In genomic region chr7:20560325-20561180, GRCh38 we compare ENCODE assay signal across 1 cellular context.
TF ChIP-seq lines count a peak whose summit lies in the region.

No MANE protein-coding gene starts in this region.

TF ChIP-seq in HepG2, 621 proteins besides CTCF, POLR2A, EP300 and RAD21 (continued from another document and continues in another):
- TF ChIP-seq ZNF589 (CRISPR knock-in tag; conservative IDR thresholded peaks at IDR 0.05), result no peak
- TF ChIP-seq ZUFSP (CRISPR knock-in tag; IDR thresholded peaks at IDR 0.05; ENCODE audit: borderline replicate concordance), result no peak
- TF ChIP-seq MTF2 (CRISPR knock-in tag; IDR thresholded peaks at IDR 0.05; ENCODE audit: borderline replicate concordance), result no peak
- TF ChIP-seq ARID2 (CRISPR knock-in tag; IDR thresholded peaks at IDR 0.05; ENCODE audit: borderline replicate concordance), result no peak
- TF ChIP-seq HOXD1 (CRISPR knock-in tag; IDR thresholded peaks at IDR 0.05), result no peak
- TF ChIP-seq ZNF878 (CRISPR knock-in tag; IDR thresholded peaks at IDR 0.05), result no peak
- no peak for TF ChIP-seq TIGD3 (CRISPR knock-in tag; IDR thresholded peaks at IDR 0.05; ENCODE audit: borderline replicate concordance)
- TF ChIP-seq, protein P1, sequence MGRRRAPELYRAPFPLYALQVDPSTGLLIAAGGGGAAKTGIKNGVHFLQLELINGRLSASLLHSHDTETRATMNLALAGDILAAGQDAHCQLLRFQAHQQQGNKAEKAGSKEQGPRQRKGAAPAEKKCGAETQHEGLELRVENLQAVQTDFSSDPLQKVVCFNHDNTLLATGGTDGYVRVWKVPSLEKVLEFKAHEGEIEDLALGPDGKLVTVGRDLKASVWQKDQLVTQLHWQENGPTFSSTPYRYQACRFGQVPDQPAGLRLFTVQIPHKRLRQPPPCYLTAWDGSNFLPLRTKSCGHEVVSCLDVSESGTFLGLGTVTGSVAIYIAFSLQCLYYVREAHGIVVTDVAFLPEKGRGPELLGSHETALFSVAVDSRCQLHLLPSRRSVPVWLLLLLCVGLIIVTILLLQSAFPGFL (CRISPR knock-in tag; IDR thresholded peaks at IDR 0.05), result no peak
- no peak for TF ChIP-seq PTBP1 (IDR thresholded peaks at IDR 0.05; ENCODE audit: low read depth, low read length, poor library complexity, severe bottlenecking)
- no peak for TF ChIP-seq ZNF251 (CRISPR knock-in tag; IDR thresholded peaks at IDR 0.05)
- TF ChIP-seq ZNF274 (CRISPR knock-in tag; IDR thresholded peaks at IDR 0.05), result no peak
- TF ChIP-seq, protein P2, sequence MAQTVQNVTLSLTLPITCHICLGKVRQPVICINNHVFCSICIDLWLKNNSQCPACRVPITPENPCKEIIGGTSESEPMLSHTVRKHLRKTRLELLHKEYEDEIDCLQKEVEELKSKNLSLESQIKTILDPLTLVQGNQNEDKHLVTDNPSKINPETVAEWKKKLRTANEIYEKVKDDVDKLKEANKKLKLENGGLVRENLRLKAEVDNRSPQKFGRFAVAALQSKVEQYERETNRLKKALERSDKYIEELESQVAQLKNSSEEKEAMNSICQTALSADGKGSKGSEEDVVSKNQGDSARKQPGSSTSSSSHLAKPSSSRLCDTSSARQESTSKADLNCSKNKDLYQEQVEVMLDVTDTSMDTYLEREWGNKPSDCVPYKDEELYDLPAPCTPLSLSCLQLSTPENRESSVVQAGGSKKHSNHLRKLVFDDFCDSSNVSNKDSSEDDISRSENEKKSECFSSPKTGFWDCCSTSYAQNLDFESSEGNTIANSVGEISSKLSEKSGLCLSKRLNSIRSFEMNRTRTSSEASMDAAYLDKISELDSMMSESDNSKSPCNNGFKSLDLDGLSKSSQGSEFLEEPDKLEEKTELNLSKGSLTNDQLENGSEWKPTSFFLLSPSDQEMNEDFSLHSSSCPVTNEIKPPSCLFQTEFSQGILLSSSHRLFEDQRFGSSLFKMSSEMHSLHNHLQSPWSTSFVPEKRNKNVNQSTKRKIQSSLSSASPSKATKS (CRISPR knock-in tag; IDR thresholded peaks at IDR 0.05), result no peak
- no peak for TF ChIP-seq ZNF782 (CRISPR knock-in tag; IDR thresholded peaks at IDR 0.05; ENCODE audit: borderline replicate concordance)
- no peak for TF ChIP-seq KAT7 (CRISPR knock-in tag; IDR thresholded peaks at IDR 0.05; ENCODE audit: borderline replicate concordance)
- no peak for TF ChIP-seq SCMH1 (CRISPR knock-in tag; IDR thresholded peaks at IDR 0.05; ENCODE audit: borderline replicate concordance)
- TF ChIP-seq, protein P3, sequence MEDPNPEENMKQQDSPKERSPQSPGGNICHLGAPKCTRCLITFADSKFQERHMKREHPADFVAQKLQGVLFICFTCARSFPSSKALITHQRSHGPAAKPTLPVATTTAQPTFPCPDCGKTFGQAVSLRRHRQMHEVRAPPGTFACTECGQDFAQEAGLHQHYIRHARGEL (CRISPR knock-in tag; IDR thresholded peaks at IDR 0.05), result no peak
- TF ChIP-seq CEBPB (IDR thresholded peaks at IDR 0.05; ENCODE audit: borderline replicate concordance, low read depth, low read length), result no peak
- TF ChIP-seq CENPX (CRISPR knock-in tag; IDR thresholded peaks at IDR 0.05), result no peak
- TF ChIP-seq SIX4 (CRISPR knock-in tag; IDR thresholded peaks at IDR 0.05), result no peak
- TF ChIP-seq, protein P4, sequence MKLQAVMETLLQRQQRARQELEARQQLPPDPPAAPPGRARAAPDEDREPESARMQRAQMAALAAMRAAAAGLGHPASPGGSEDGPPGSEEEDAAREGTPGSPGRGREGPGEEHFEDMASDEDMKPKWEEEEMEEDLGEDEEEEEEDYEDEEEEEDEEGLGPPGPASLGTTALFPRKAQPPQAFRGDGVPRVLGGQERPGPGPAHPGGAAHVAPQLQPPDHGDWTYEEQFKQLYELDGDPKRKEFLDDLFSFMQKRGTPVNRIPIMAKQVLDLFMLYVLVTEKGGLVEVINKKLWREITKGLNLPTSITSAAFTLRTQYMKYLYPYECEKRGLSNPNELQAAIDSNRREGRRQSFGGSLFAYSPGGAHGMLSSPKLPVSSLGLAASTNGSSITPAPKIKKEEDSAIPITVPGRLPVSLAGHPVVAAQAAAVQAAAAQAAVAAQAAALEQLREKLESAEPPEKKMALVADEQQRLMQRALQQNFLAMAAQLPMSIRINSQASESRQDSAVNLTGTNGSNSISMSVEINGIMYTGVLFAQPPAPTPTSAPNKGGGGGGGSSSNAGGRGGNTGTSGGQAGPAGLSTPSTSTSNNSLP (IDR thresholded peaks at IDR 0.05; ENCODE audit: low read depth, low read length), result no peak
- no peak for TF ChIP-seq MZF1 (CRISPR knock-in tag; IDR thresholded peaks at IDR 0.05; ENCODE audit: borderline replicate concordance)
- no peak for TF ChIP-seq SOX13 (IDR thresholded peaks at IDR 0.05)
- TF ChIP-seq SOX13 (CRISPR knock-in tag; conservative IDR thresholded peaks at IDR 0.05 in 1 of 2, IDR thresholded peaks at IDR 0.05 in 1 of 2), result no peak
- no peak for TF ChIP-seq ZBTB7B (CRISPR knock-in tag; IDR thresholded peaks at IDR 0.05)
- TF ChIP-seq SMAD1 (CRISPR knock-in tag; IDR thresholded peaks at IDR 0.05; ENCODE audit: borderline replicate concordance, low read depth), result no peak
- TF ChIP-seq FOSL1 (CRISPR knock-in tag; IDR thresholded peaks at IDR 0.05; ENCODE audit: borderline replicate concordance), result no peak
- no peak for TF ChIP-seq ZNF225 (CRISPR knock-in tag; IDR thresholded peaks at IDR 0.05)
- TF ChIP-seq ZNF44 (CRISPR knock-in tag; IDR thresholded peaks at IDR 0.05), result no peak
- TF ChIP-seq TARDBP (CRISPR knock-in tag; IDR thresholded peaks at IDR 0.05), result no peak
- TF ChIP-seq SRF (IDR thresholded peaks at IDR 0.05; ENCODE audit: low read depth, low read length), result no peak
- peak; percentile 53; the same call in 1 of the 2 replicates for TF ChIP-seq TFAP4 (IDR thresholded peaks at IDR 0.05; ENCODE audit: borderline replicate concordance, low read depth)
- no peak for TF ChIP-seq STAT5B (CRISPR knock-in tag; IDR thresholded peaks at IDR 0.05)
- TF ChIP-seq, protein P5, sequence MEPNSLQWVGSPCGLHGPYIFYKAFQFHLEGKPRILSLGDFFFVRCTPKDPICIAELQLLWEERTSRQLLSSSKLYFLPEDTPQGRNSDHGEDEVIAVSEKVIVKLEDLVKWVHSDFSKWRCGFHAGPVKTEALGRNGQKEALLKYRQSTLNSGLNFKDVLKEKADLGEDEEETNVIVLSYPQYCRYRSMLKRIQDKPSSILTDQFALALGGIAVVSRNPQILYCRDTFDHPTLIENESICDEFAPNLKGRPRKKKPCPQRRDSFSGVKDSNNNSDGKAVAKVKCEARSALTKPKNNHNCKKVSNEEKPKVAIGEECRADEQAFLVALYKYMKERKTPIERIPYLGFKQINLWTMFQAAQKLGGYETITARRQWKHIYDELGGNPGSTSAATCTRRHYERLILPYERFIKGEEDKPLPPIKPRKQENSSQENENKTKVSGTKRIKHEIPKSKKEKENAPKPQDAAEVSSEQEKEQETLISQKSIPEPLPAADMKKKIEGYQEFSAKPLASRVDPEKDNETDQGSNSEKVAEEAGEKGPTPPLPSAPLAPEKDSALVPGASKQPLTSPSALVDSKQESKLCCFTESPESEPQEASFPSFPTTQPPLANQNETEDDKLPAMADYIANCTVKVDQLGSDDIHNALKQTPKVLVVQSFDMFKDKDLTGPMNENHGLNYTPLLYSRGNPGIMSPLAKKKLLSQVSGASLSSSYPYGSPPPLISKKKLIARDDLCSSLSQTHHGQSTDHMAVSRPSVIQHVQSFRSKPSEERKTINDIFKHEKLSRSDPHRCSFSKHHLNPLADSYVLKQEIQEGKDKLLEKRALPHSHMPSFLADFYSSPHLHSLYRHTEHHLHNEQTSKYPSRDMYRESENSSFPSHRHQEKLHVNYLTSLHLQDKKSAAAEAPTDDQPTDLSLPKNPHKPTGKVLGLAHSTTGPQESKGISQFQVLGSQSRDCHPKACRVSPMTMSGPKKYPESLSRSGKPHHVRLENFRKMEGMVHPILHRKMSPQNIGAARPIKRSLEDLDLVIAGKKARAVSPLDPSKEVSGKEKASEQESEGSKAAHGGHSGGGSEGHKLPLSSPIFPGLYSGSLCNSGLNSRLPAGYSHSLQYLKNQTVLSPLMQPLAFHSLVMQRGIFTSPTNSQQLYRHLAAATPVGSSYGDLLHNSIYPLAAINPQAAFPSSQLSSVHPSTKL (CRISPR knock-in tag; IDR thresholded peaks at IDR 0.05), result 0 out of 2 replicates have a peak, but pooled peaks have one; percentile 25
- TF ChIP-seq EZH2 (conservative IDR thresholded peaks at IDR 0.05; ENCODE audit: low read depth, low read length), result no peak
- no peak for TF ChIP-seq ZNF619 (CRISPR knock-in tag; IDR thresholded peaks at IDR 0.05)
- TF ChIP-seq ZBTB7A (CRISPR knock-in tag; IDR thresholded peaks at IDR 0.05), result no peak
- no peak for TF ChIP-seq WIZ (CRISPR knock-in tag; IDR thresholded peaks at IDR 0.05)
- no peak for TF ChIP-seq ZNF615 (CRISPR knock-in tag; IDR thresholded peaks at IDR 0.05; ENCODE audit: borderline replicate concordance)
- no peak for TF ChIP-seq ZNF629 (CRISPR knock-in tag; conservative IDR thresholded peaks at IDR 0.05)
- TF ChIP-seq REXO4 (CRISPR knock-in tag; IDR thresholded peaks at IDR 0.05; ENCODE audit: borderline replicate concordance), result no peak
- TF ChIP-seq ZNF510 (CRISPR knock-in tag; IDR thresholded peaks at IDR 0.05; ENCODE audit: low read depth), result no peak
- TF ChIP-seq EHMT2 (IDR thresholded peaks at IDR 0.05; ENCODE audit: borderline replicate concordance, low read depth, low read length), result no peak
- no peak for TF ChIP-seq TCF7 (IDR thresholded peaks at IDR 0.05; ENCODE audit: low read depth)
- TF ChIP-seq MED8 (CRISPR knock-in tag; IDR thresholded peaks at IDR 0.05; ENCODE audit: insufficient replicate concordance), result no peak
- TF ChIP-seq ZNF563 (CRISPR knock-in tag; IDR thresholded peaks at IDR 0.05), result no peak
- TF ChIP-seq ZNF335 (CRISPR knock-in tag; IDR thresholded peaks at IDR 0.05), result no peak
- TF ChIP-seq ZFP36L2 (CRISPR knock-in tag; IDR thresholded peaks at IDR 0.05), result no peak
- TF ChIP-seq TAF15 (IDR thresholded peaks at IDR 0.05; ENCODE audit: low read depth, low read length, poor library complexity, severe bottlenecking), result no peak
- no peak for TF ChIP-seq CEBPG (CRISPR knock-in tag; IDR thresholded peaks at IDR 0.05)
- no peak for TF ChIP-seq SAFB2 (CRISPR knock-in tag; IDR thresholded peaks at IDR 0.05; ENCODE audit: borderline replicate concordance, low read depth)
- TF ChIP-seq ZFAT (CRISPR knock-in tag; conservative IDR thresholded peaks at IDR 0.05), result no peak
- TF ChIP-seq PHF5A (CRISPR knock-in tag; IDR thresholded peaks at IDR 0.05; ENCODE audit: low read depth, unreplicated experiment), result no peak
- no peak for TF ChIP-seq KLF6 (CRISPR knock-in tag; IDR thresholded peaks at IDR 0.05)
- peak; percentile 20 for TF ChIP-seq HNRNPLL (IDR thresholded peaks at IDR 0.05; ENCODE audit: low read depth, low read length, poor library complexity, severe bottlenecking)
- TF ChIP-seq NFATC3 (CRISPR knock-in tag; IDR thresholded peaks at IDR 0.05), result no peak
- TF ChIP-seq ZNF746 (CRISPR knock-in tag; IDR thresholded peaks at IDR 0.05), result no peak
- TF ChIP-seq ZNF552 (CRISPR knock-in tag; IDR thresholded peaks at IDR 0.05; ENCODE audit: borderline replicate concordance), result no peak
